Comparison of ENCODE assay signal across 23 cellular contexts in the genomic region with DNA sequence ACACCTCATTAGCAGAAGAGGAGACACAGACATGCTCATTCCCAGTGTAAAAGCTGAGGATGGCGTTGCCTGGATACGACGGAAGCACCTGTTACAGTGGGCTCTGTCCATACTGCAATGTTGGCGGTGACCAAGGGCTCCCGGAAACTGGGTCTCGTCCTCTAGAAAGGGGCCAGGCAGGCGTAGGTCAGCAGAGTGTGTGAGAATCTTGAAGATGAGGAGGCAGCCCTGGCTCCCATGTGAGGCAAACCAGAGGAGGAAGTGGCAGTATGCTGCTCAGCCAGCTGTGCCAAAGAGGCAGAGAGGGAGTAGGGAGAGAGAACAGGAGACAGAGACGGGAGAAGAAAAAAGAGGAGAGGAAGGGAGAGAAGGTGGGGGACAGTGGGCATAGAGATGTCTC. TPM values are rescaled to one million over a fixed set of nuclear protein-coding genes. Genes with fewer than 3 reads are reported as not detected.
"Had no signal": no experiment of that assay in that cellular context is flagged by ENCODE, and none has a peak within 500 bp of the region (broad histone marks: within the 10 kb centered on the region; RNA-seq: fewer than 3 reads in every experiment).

No MANE protein-coding gene starts in this region.

- ATAC-seq: activated CD8-positive, alpha-beta T cell treated with anti-CD3 and anti-CD28 coated beads, Interleukin-2, amount 10 ng/mL, durations not matched to agents 7 days and 5 days; heart left ventricle; left cardiac atrium; naive thymus-derived CD4-positive, alpha-beta T cell had no signal

- H3K27me3 ChIP-seq: heart left ventricle, neutrophil had no signal

- H3K27ac ChIP-seq: heart left ventricle, neutrophil, parathyroid adenoma, skin epidermis had no signal

- H3K4me1 ChIP-seq: parathyroid adenoma had no signal

- H3K27me3 Mint-ChIP-seq: activated CD4-positive, alpha-beta T cell treated with anti-CD3 and anti-CD28 coated beads, Interleukin-2, amount 10 ng/mL, durations not matched to agents 24 days and 14 days; activated naive CD4-positive, alpha-beta T cell treated with anti-CD3 and anti-CD28 coated beads, Interleukin-2, amount 10 ng/mL, durations not matched to agents 7 days and 5 days; brain; central memory CD8-positive, alpha-beta T cell; naive thymus-derived CD4-positive, alpha-beta T cell; type B pancreatic cell had no signal

- H3K4me3 ChIP-seq: heart left ventricle, skin epidermis had no signal

- H3K9me3 Mint-ChIP-seq: activated CD4-positive, alpha-beta T cell treated with anti-CD3 and anti-CD28 coated beads, Interleukin-2, amount 10 ng/mL, durations not matched to agents 24 days and 14 days; activated naive CD4-positive, alpha-beta T cell treated with anti-CD3 and anti-CD28 coated beads, Interleukin-2, amount 10 ng/mL, durations not matched to agents 7 days and 5 days; brain; central memory CD8-positive, alpha-beta T cell; naive thymus-derived CD4-positive, alpha-beta T cell; type B pancreatic cell had no signal

- H3K4me1 Mint-ChIP-seq: activated CD4-positive, alpha-beta T cell treated with anti-CD3 and anti-CD28 coated beads, Interleukin-2, amount 10 ng/mL, durations not matched to agents 24 days and 14 days; activated naive CD4-positive, alpha-beta T cell treated with anti-CD3 and anti-CD28 coated beads, Interleukin-2, amount 10 ng/mL, durations not matched to agents 7 days and 5 days had no signal

- DNase-seq: activated CD4-positive, alpha-beta T cell treated with anti-CD3 and anti-CD28 coated beads, Interleukin-2, amount 10 ng/mL, durations not matched to agents 24 days and 14 days; activated CD4-positive, CD25-positive, alpha-beta regulatory T cell; activated CD8-positive, alpha-beta memory T cell treated with anti-CD3 and anti-CD28 coated beads, Interleukin-2, amount 50 U/mL, for 4 hours; activated CD8-positive, alpha-beta T cell treated with anti-CD3 and anti-CD28 coated beads, Interleukin-2, amount 10 ng/mL, durations not matched to agents 7 days and 5 days; activated naive CD4-positive, alpha-beta T cell treated with anti-CD3 and anti-CD28 coated beads, Interleukin-2, amount 10 ng/mL, durations not matched to agents 7 days and 5 days; cortex of kidney; effector memory CD4-positive, alpha-beta T cell; left cardiac atrium; naive thymus-derived CD4-positive, alpha-beta T cell; retina; SHP77 treated with DMSO at 0.1 percent for 48 hours; stimulated activated CD4-positive, alpha-beta T cell treated with anti-CD3 and anti-CD28 coated beads, Interleukin-4, amount 100 ng/mL, for 24 hours; stimulated activated naive CD4-positive, alpha-beta T cell had no signal

- H3K9me3 ChIP-seq: heart left ventricle, neutrophil had no signal

- H3K27ac Mint-ChIP-seq: activated CD4-positive, alpha-beta T cell treated with anti-CD3 and anti-CD28 coated beads, Interleukin-2, amount 10 ng/mL, durations not matched to agents 24 days and 14 days; activated CD8-positive, alpha-beta T cell treated with anti-CD3 and anti-CD28 coated beads, Interleukin-2, amount 10 ng/mL, durations not matched to agents 7 days and 5 days; activated naive CD4-positive, alpha-beta T cell treated with anti-CD3 and anti-CD28 coated beads, Interleukin-2, amount 10 ng/mL, durations not matched to agents 7 days and 5 days; type B pancreatic cell had no signal

- H3K4me3 Mint-ChIP-seq: activated CD4-positive, alpha-beta T cell treated with anti-CD3 and anti-CD28 coated beads, Interleukin-2, amount 10 ng/mL, durations not matched to agents 24 days and 14 days; activated CD8-positive, alpha-beta T cell treated with anti-CD3 and anti-CD28 coated beads, Interleukin-2, amount 10 ng/mL, durations not matched to agents 7 days and 5 days; activated naive CD4-positive, alpha-beta T cell treated with anti-CD3 and anti-CD28 coated beads, Interleukin-2, amount 10 ng/mL, durations not matched to agents 7 days and 5 days; brain; central memory CD8-positive, alpha-beta T cell; naive thymus-derived CD4-positive, alpha-beta T cell; type B pancreatic cell had no signal

RNA-seq across cellular contexts. Expression of gene FGF19, which starts 38.9 kb away (rescaled TPM):
- total RNA-seq: activated CD4-positive, alpha-beta T cell treated with anti-CD3 and anti-CD28 coated beads, Interleukin-2, amount 10 ng/mL, durations not matched to agents 24 days and 14 days; activated CD8-positive, alpha-beta T cell treated with anti-CD3 and anti-CD28 coated beads, Interleukin-2, amount 10 ng/mL, durations not matched to agents 7 days and 5 days; frontal cortex; heart left ventricle; left cardiac atrium; lung microvascular endothelial cell; mononuclear cell; naive thymus-derived CD4-positive, alpha-beta T cell had no signal
